ENCODE assay signal across 20 cellular contexts in genomic region chr1:99561952-99562351, GRCh38.
DNase-seq lines count a peak whose midpoint lies in the region; ATAC-seq, FAIRE-seq and TF ChIP-seq lines count a peak whose summit lies in the region.
"Had no signal": no experiment of that assay in that cellular context is flagged by ENCODE, and none has a peak within 500 bp of the region (broad histone marks: within the 10 kb centered on the region; RNA-seq: fewer than 3 reads in every experiment).

No MANE protein-coding gene starts in this region.

- no TSS peak for BruUV-seq in K562 (replicated peaks; lab: Mats Ljungman, UMichigan)

- H3K79me2 ChIP-seq in SK-N-SH (ENCODE audit: insufficient read depth) (no peaks in the 10 kb centered on the region), K562 (ENCODE audit: control insufficient read depth, insufficient read depth, low read length) (no peaks in the 10 kb centered on the region)

- ATAC-seq in SK-N-SH treated with all-trans-retinoic acid at 6 μM for 48 hours (no peak), K562 (no peak), GM18498 (IDR thresholded peaks at IDR 0.05; ENCODE audit: unreplicated experiment) (no peak)
- ATAC-seq: A549; CD8-positive, alpha-beta T cell had no signal

- POLR2A ChIA-PET in SK-N-SH (lab: Yijun Ruan, JAX): no interaction called here
- POLR2A ChIA-PET in HEK293 (lab: Yijun Ruan, JAX): no interaction called here
- POLR2A ChIA-PET in K562 (lab: Yijun Ruan, JAX): no interaction called here

- peaks cover 6% of the 10 kb centered on the region; the same call in 1 of the 2 replicates for H3K9me3 ChIP-seq in SK-N-SH
- H3K9me3 ChIP-seq in HEK293 (ENCODE audit: control insufficient read depth, insufficient read depth, low read depth, low read length): no peaks in the 10 kb centered on the region
- no peaks in the 10 kb centered on the region for H3K9me3 ChIP-seq in K562 (replicated peaks; ENCODE audit: control insufficient read depth, insufficient read depth, low read depth, low read length)
- H3K9me3 ChIP-seq: A549, Caco-2 had no signal

- no peak for FAIRE-seq in K562 (lab: Jason Lieb, UNC)
- FAIRE-seq: A549, D721Med, G401.6, GM12891, GM18507 had no signal

- H3K27ac ChIP-seq in SK-N-SH (ENCODE audit: low read depth in 2 of 2, low read length in 1 of 2) (no peak overlapping the region), HEK293 (ENCODE audit: extremely low read depth, low read depth, low read length) (no peak overlapping the region), K562 (ENCODE audit: extremely low read depth, low read depth, low read length) (no peak overlapping the region)
- H3K27ac ChIP-seq: 22Rv1; A549; BLaER1 treated with 17β-estradiol and CSF1 and Interleukin-3, amounts not matched to agents 10 nM and 100 nM; C4-2B had no signal

- WGBS in SK-N-SH (ENCODE audit: low lambda C conversion rate): 94% methylated on average over 6 of the region's 6 CpGs
- WGBS in K562 (ENCODE audit: insufficient coverage, low coverage, missing lambda C conversion rate): 79% methylated on average over 6 of the region's 6 CpGs

- H3K4me3 ChIP-seq in SK-N-SH (ENCODE audit: low read depth in 2 of 2, low read length in 1 of 2): no peak overlapping the region
- H3K4me3 ChIP-seq in HEK293 (ENCODE audit: low read depth, low read length): no peak overlapping the region
- H3K4me3 ChIP-seq in K562: no peak overlapping the region
- H3K4me3 ChIP-seq: A549; BLaER1 treated with 17β-estradiol and CSF1 and Interleukin-3, amounts not matched to agents 10 nM and 100 nM had no signal

- DNase-seq in SK-N-SH (no peak), K562 (ENCODE audit: extremely low read depth in 1 of 4, low spot score in 3 of 4) (no peak)
- DNase-seq: AML-193; Caco-2; Calu3; CD4-positive, alpha-beta T cell; CD8-positive, alpha-beta T cell; DMS79 treated with DMSO at 0.1 percent for 48 hours; GF-D8 had no signal

- TF ChIP-seq CTCF in SK-N-SH (IDR thresholded peaks at IDR 0.05) (no peak), HEK293 (tag by site-specific recombination; IDR thresholded peaks at IDR 0.05) (no peak), K562 (IDR thresholded peaks at IDR 0.05 in 2 of 3, conservative IDR thresholded peaks at IDR 0.05 in 1 of 3; ENCODE audit: insufficient read depth in 2 of 3, low read depth in 1 of 3, low read length in 3 of 3) (no peak)

- H4K20me1 ChIP-seq in SK-N-SH (ENCODE audit: insufficient read depth) (no peaks in the 10 kb centered on the region), K562 (replicated peaks; ENCODE audit: control insufficient read depth, insufficient read depth, low read length) (no peaks in the 10 kb centered on the region)
- H4K20me1 ChIP-seq: BLaER1 treated with 17β-estradiol and CSF1 and Interleukin-3, amounts not matched to agents 10 nM and 100 nM had no signal

- intact Hi-C loops in K562 (cut with micrococcal nuclease): no loop called here

- H3K36me3 ChIP-seq in SK-N-SH (replicated peaks in 1 of 2; ENCODE audit: control insufficient read depth in 1 of 2, insufficient read depth in 2 of 2, low read length in 1 of 2): no peaks in the 10 kb centered on the region
- no peaks in the 10 kb centered on the region for H3K36me3 ChIP-seq in HEK293 (ENCODE audit: control insufficient read depth in 2 of 2, insufficient read depth in 1 of 2, low read length in 2 of 2)
- no peaks in the 10 kb centered on the region for H3K36me3 ChIP-seq in K562 (ENCODE audit: control insufficient read depth, insufficient read depth, low read length)
- H3K36me3 ChIP-seq: BLaER1 treated with 17β-estradiol and CSF1 and Interleukin-3, amounts not matched to agents 10 nM and 100 nM had no signal

- CTCF ChIA-PET in SK-N-SH (lab: Yijun Ruan, JAX) (no interaction called here), HEK293 (lab: Yijun Ruan, JAX) (interaction anchor here (1.1 kb wide), 2 partner anchors 15 to 124 kb away, joined by 3 read pairs; no protein-coding TSS in a partner anchor), K562 (lab: Yijun Ruan, JAX; ENCODE audit: low intra/inter-chr PET ratio) (no interaction called here)

- no peak overlapping the region for H3K4me2 ChIP-seq in SK-N-SH
- no peak overlapping the region for H3K4me2 ChIP-seq in K562 (ENCODE audit: insufficient read depth, low read length)
- H3K4me2 ChIP-seq: A549; BLaER1 treated with 17β-estradiol and CSF1 and Interleukin-3, amounts not matched to agents 10 nM and 100 nM had no signal

- in situ Hi-C loops in K562 (cut with MboI): no loop called here

- no peaks in the 10 kb centered on the region for H3K9me2 ChIP-seq in SK-N-SH

- TF ChIP-seq RAD21 in SK-N-SH (IDR thresholded peaks at IDR 0.05; ENCODE audit: low read length): no peak
- no peak for TF ChIP-seq RAD21 in K562 (CRISPR knock-in tag; conservative IDR thresholded peaks at IDR 0.05 in 1 of 2, IDR thresholded peaks at IDR 0.05 in 1 of 2)

- no peak overlapping the region for H3K9ac ChIP-seq in SK-N-SH
- no peak overlapping the region for H3K9ac ChIP-seq in K562 (ENCODE audit: insufficient read depth in 1 of 2, low read depth in 2 of 2, low read length in 2 of 2)
- H3K9ac ChIP-seq: BLaER1 treated with 17β-estradiol and CSF1 and Interleukin-3, amounts not matched to agents 10 nM and 100 nM had no signal

- H3F3A ChIP-seq in SK-N-SH (replicated peaks; ENCODE audit: insufficient read depth): peaks cover 30% of the 10 kb centered on the region

- no peak for TF ChIP-seq EP300 in SK-N-SH (IDR thresholded peaks at IDR 0.05; ENCODE audit: borderline replicate concordance in 1 of 2, low read depth in 1 of 2, low read length in 1 of 2)
- no peak for TF ChIP-seq EP300 in K562 (IDR thresholded peaks at IDR 0.05; ENCODE audit: low read length)

- H2AFZ ChIP-seq in SK-N-SH (ENCODE audit: low read depth): no peak overlapping the region
- H2AFZ ChIP-seq in K562 (ENCODE audit: low read depth, low read length): no peak overlapping the region

- H3K4me1 ChIP-seq in SK-N-SH (ENCODE audit: control insufficient read depth in 1 of 2, insufficient read depth in 2 of 2, low read depth in 1 of 2, low read length in 1 of 2) (peaks cover 0 to 14% of the 10 kb centered on the region in 2 experiments; a peak in 1 of 4 replicates), HEK293 (ENCODE audit: control insufficient read depth, insufficient read depth, low read length) (no peaks in the 10 kb centered on the region), K562 (replicated peaks in 1 of 2; ENCODE audit: control insufficient read depth in 2 of 2, insufficient read depth in 2 of 2, low read length in 2 of 2) (peaks cover 0 to 3% of the 10 kb centered on the region in 2 experiments; a peak in 1 of 5 replicates)
- H3K4me1 ChIP-seq: BLaER1 treated with 17β-estradiol and CSF1 and Interleukin-3, amounts not matched to agents 10 nM and 100 nM had no signal

- H3K27me3 ChIP-seq in SK-N-SH (ENCODE audit: insufficient read depth) (no peaks in the 10 kb centered on the region), K562 (ENCODE audit: control insufficient read depth in 2 of 2, insufficient read depth in 2 of 2, low read length in 2 of 2) (no peaks in the 10 kb centered on the region)
- H3K27me3 ChIP-seq: BLaER1 treated with 17β-estradiol and CSF1 and Interleukin-3, amounts not matched to agents 10 nM and 100 nM had no signal

- no peak for TF ChIP-seq POLR2A in K562 (conservative IDR thresholded peaks at IDR 0.05)

- no peaks in the 10 kb centered on the region for H3K9me1 ChIP-seq in K562 (ENCODE audit: control insufficient read depth, insufficient read depth, low read length)

TF ChIP-seq in SK-N-SH treated with all-trans-retinoic acid at 6 μM for 48 hours, 23 proteins besides CTCF, POLR2A, EP300 and RAD21 (continues in another document):
- TF ChIP-seq GLIS3 (CRISPR knock-in tag; IDR thresholded peaks at IDR 0.05) (no peak), ZNF8 (CRISPR knock-in tag; IDR thresholded peaks at IDR 0.05) (peak; percentile 42; the same call in 1 of the 2 replicates)

TF ChIP-seq in SK-N-SH, 30 proteins besides CTCF, POLR2A, EP300 and RAD21 (continues in another document):
- no peak for TF ChIP-seq GATA2 (CRISPR knock-in tag; IDR thresholded peaks at IDR 0.05)
- TF ChIP-seq POLR2AphosphoS5 (IDR thresholded peaks at IDR 0.05; ENCODE audit: low read depth, low read length): no peak
- no peak for TF ChIP-seq EZH2phosphoT487 (IDR thresholded peaks at IDR 0.05; ENCODE audit: borderline replicate concordance, low read depth)
- TF ChIP-seq FOXJ3 (CRISPR knock-in tag; IDR thresholded peaks at IDR 0.05): no peak
- TF ChIP-seq NRF1 (IDR thresholded peaks at IDR 0.05; ENCODE audit: low read depth, low read length): no peak
- no peak for TF ChIP-seq MAX (IDR thresholded peaks at IDR 0.05; ENCODE audit: low read depth)
- no peak for TF ChIP-seq RXRA (IDR thresholded peaks at IDR 0.05; ENCODE audit: borderline replicate concordance, low read depth)

TF ChIP-seq in HEK293, 187 proteins besides CTCF, POLR2A, EP300 and RAD21 (continues in another document):
- TF ChIP-seq ZNF449 (tag by site-specific recombination; IDR thresholded peaks at IDR 0.05) (no peak), ZNF146 (tag by site-specific recombination; IDR thresholded peaks at IDR 0.05) (0 out of 2 replicates have a peak, but pooled peaks have one; percentile 37), ZNF548 (tag by site-specific recombination; IDR thresholded peaks at IDR 0.05) (no peak)

TF ChIP-seq in K562, 482 proteins besides CTCF, POLR2A, EP300 and RAD21 (continues in another document):
- TF ChIP-seq FOXJ2 (tag; IDR thresholded peaks at IDR 0.05): no peak
- peak; percentile 95 for TF ChIP-seq ZNF146 (CRISPR knock-in tag; IDR thresholded peaks at IDR 0.05; ENCODE audit: unreplicated experiment)
- no peak for TF ChIP-seq RBM39 (optimal IDR thresholded peaks at IDR 0.05; ENCODE audit: low read depth, low read length)
- peak; percentile 70 for TF ChIP-seq BCOR (IDR thresholded peaks at IDR 0.05)
- TF ChIP-seq RBM25 (IDR thresholded peaks at IDR 0.05; ENCODE audit: low read depth, low read length, severe bottlenecking): peak; percentile 60
- TF ChIP-seq U2AF1 (optimal IDR thresholded peaks at IDR 0.05; ENCODE audit: low read depth, low read length): no peak
- no peak for TF ChIP-seq RCOR1 (IDR thresholded peaks at IDR 0.05; ENCODE audit: borderline replicate concordance in 1 of 2, low read depth in 2 of 2, low read length in 2 of 2)
- TF ChIP-seq MCM5 (IDR thresholded peaks at IDR 0.05; ENCODE audit: low read depth): no peak
